ENCODE assay signal across 16 cellular contexts in the genomic region with DNA sequence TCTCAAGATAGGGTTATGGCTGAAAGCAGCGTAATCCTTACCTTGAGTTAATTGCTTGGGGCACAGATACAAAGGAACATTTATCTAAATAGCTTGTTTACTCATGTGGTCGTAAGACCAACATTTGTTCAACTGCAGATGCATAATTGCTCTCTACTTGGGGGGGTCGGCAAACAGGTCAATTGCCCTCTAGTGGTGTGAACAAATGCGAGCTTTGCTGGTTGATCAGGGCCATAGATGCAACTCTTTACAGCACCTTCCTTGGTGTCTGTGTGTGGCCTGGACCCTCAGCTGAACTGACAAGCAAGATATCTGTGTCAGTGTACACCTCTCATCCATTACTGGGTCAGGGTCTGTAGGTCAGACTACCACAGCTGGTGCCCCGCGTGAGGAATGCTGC. TPM values are rescaled to one million over a fixed set of nuclear protein-coding genes. Genes with fewer than 3 reads are reported as not detected.
DNase-seq lines count a peak whose midpoint lies in the region; ATAC-seq, FAIRE-seq and TF ChIP-seq lines count a peak whose summit lies in the region.
"Had no signal": no experiment of that assay in that cellular context is flagged by ENCODE, and none has a peak within 500 bp of the region (broad histone marks: within the 10 kb centered on the region; RNA-seq: fewer than 3 reads in every experiment).

No MANE protein-coding gene starts in this region.

- H3K27me3 ChIP-seq in A673 (replicated peaks; ENCODE audit: insufficient read depth, low read depth, low read length, poor library complexity) (peaks cover 10% of the 10 kb centered on the region), Panc1 (ENCODE audit: control insufficient read depth, insufficient read depth, low read length) (peaks cover 9% of the 10 kb centered on the region)
- H3K27me3 ChIP-seq: uterus had no signal

- CTCF ChIA-PET in A673 (lab: Charles Lee), result interaction anchor here (0.5 kb wide), 2 partner anchors 25 to 662 kb away, joined by 3 to 6 read pairs; partner anchors contain the start of gene UQCC2
- CTCF ChIA-PET in Panc1 (lab: Charles Lee), result interaction anchor here (0.6 to 0.7 kb wide), 3 partner anchors 16 to 31 kb away, joined by 3 read pairs; no protein-coding TSS in a partner anchor

- H3K4me1 ChIP-seq in A673 (ENCODE audit: insufficient read depth, low read length, poor library complexity, severe bottlenecking) (no peaks in the 10 kb centered on the region), Panc1 (ENCODE audit: control insufficient read depth, insufficient read depth, low read length) (no peaks in the 10 kb centered on the region)
- H3K4me1 ChIP-seq: uterus had no signal

- H3K27ac ChIP-seq in A673 (ENCODE audit: low read depth, low read length, poor library complexity, severe bottlenecking) (no peak overlapping the region), Panc1 (ENCODE audit: low read length) (no peak overlapping the region)
- H3K27ac ChIP-seq: uterus had no signal

- intact Hi-C loops in A673 (cut with micrococcal nuclease; ENCODE audit: unreplicated experiment) (no loop called here), Panc1 (cut with micrococcal nuclease; ENCODE audit: unreplicated experiment) (no loop called here), head of caudate nucleus (cut with DNase I) (no loop called here)

- no TSS peak for BruUV-seq in A673 (replicated peaks; lab: Mats Ljungman, UMichigan)
- no TSS peak for BruUV-seq in Panc1 (replicated peaks; lab: Mats Ljungman, UMichigan)

- in situ Hi-C loops in Panc1 (cut with HindIII; ENCODE audit: low pct_unique_long_range_greater_than_20kb, low sequenced_read_pairs), result no loop called here

- peak; percentile 91 for FAIRE-seq in GM12891 (lab: Jason Lieb, UNC)

- H3K4me3 ChIP-seq in A673 (ENCODE audit: low read depth, low read length, poor library complexity, severe bottlenecking), result no peak overlapping the region
- no peak overlapping the region for H3K4me3 ChIP-seq in Panc1 (ENCODE audit: low read depth in 2 of 2, low read length in 2 of 2)
- H3K4me3 ChIP-seq in fibroblast of villous mesenchyme (ENCODE audit: low read depth, low read length), result no peak overlapping the region
- H3K4me3 ChIP-seq: uterus had no signal

- peak; percentile 40 for TF ChIP-seq CTCF in A673 (conservative IDR thresholded peaks at IDR 0.05; ENCODE audit: low read depth, low read length)
- TF ChIP-seq CTCF in Panc1 (IDR thresholded peaks at IDR 0.05), result peak; percentile 37
- peak; percentile 24 for TF ChIP-seq CTCF in fibroblast of villous mesenchyme (IDR thresholded peaks at IDR 0.05; ENCODE audit: insufficient read depth, low read depth, low read length)

- no peaks in the 10 kb centered on the region for H3K9me3 ChIP-seq in A673 (ENCODE audit: low read depth, low read length, poor library complexity, severe bottlenecking)
- H3K9me3 ChIP-seq in Panc1 (ENCODE audit: control insufficient read depth, insufficient read depth, low read depth, low read length), result no peaks in the 10 kb centered on the region
- H3K9me3 ChIP-seq: uterus had no signal

- H3K36me3 ChIP-seq in A673 (ENCODE audit: insufficient read depth, low read length, poor library complexity, severe bottlenecking) (no peaks in the 10 kb centered on the region), Panc1 (ENCODE audit: control insufficient read depth, insufficient read depth, low read length) (no peaks in the 10 kb centered on the region)
- H3K36me3 ChIP-seq: uterus had no signal

- no peak for DNase-seq in A673 (ENCODE audit: low spot score)
- no peak for DNase-seq in GM12891 (ENCODE audit: insufficient read length, low spot score)
- no peak for DNase-seq in Panc1 (ENCODE audit: low read depth, low spot score)
- DNase-seq in fibroblast of villous mesenchyme (ENCODE audit: low read depth), result no peak
- no peak for DNase-seq in head of caudate nucleus
- DNase-seq in stimulated activated CD4-positive, alpha-beta T cell treated with anti-CD3 and anti-CD28 coated beads, Interleukin-12 subunit alpha, Interleukin-12 subunit beta, amount 100 ng/mL, for 4 hours, result no peak
- DNase-seq: islet precursor cell, NCI-H1436, NCI-H69, SIG-M5, uterus had no signal

- POLR2A ChIA-PET in A673 (lab: Charles Lee; ENCODE audit: low non-redundant PET), result no interaction called here
- POLR2A ChIA-PET in Panc1 (lab: Charles Lee), result no interaction called here

- TF ChIP-seq POLR2A in GM12891 (IDR thresholded peaks at IDR 0.05; ENCODE audit: low read depth, low read length), result no peak

- ATAC-seq in Panc1 (no peak), HG03521 (IDR thresholded peaks at IDR 0.05; ENCODE audit: unreplicated experiment) (no peak), GM19397 (IDR thresholded peaks at IDR 0.05; ENCODE audit: unreplicated experiment) (no peak)

TF ChIP-seq in GM12891, 5 proteins besides CTCF, POLR2A, EP300 and RAD21:
- TF ChIP-seq SPI1 (IDR thresholded peaks at IDR 0.05; ENCODE audit: low read depth, low read length) (no peak), TAF1 (IDR thresholded peaks at IDR 0.05; ENCODE audit: low read depth, low read length) (no peak), POLR2AphosphoS5 (IDR thresholded peaks at IDR 0.05; ENCODE audit: low read depth, low read length) (no peak), POU2F2 (IDR thresholded peaks at IDR 0.05; ENCODE audit: low read depth, low read length) (no peak), PAX5 (IDR thresholded peaks at IDR 0.05; ENCODE audit: insufficient read depth, low read length, severe bottlenecking) (no peak)
TF ChIP-seq in GM12891: peak in this region for 0.

RNA-seq across cellular contexts. Expression of gene HLA-DPA1, which starts 24.1 kb away (rescaled TPM):
- total RNA-seq in A673 (2021) (0.35 and 0.43 TPM in 2 replicates), Panc1 (2021; ENCODE audit: unreplicated experiment) (0.69 TPM), fibroblast of villous mesenchyme (0.43 and 0.97 TPM in 2 replicates)
- 1,963 TPM for polyA plus RNA-seq in GM12891 (2012; ENCODE audit: low read depth, missing spikeins)
- not detected for polyA plus RNA-seq in Panc1 (2012; ENCODE audit: insufficient read length)

RNA-seq across cellular contexts. Expression of gene HLA-DPB1, which starts 26.5 kb away (rescaled TPM):
- total RNA-seq in A673 (2021) (2.3 and 2.7 TPM in 2 replicates), Panc1 (2021; ENCODE audit: unreplicated experiment) (0.64 TPM), fibroblast of villous mesenchyme (5.5 and 9.1 TPM in 2 replicates)
- polyA plus RNA-seq in GM12891 (2012; ENCODE audit: low read depth, missing spikeins), result 654 TPM
- not detected for polyA plus RNA-seq in Panc1 (2012; ENCODE audit: insufficient read length)

RNA-seq across cellular contexts. Expression of gene HLA-DOA, which starts 39.9 kb away (rescaled TPM):
- total RNA-seq in A673 (2021) (0.46 and 0.58 TPM in 2 replicates), Panc1 (2021; ENCODE audit: unreplicated experiment) (0.08 TPM), fibroblast of villous mesenchyme (not detected in 2 replicates)
- 110 TPM for polyA plus RNA-seq in GM12891 (2012; ENCODE audit: low read depth, missing spikeins)
- polyA plus RNA-seq in Panc1 (2012; ENCODE audit: insufficient read length), result not detected
- total RNA-seq: chondrocyte, fibroblast of lung, pulmonary artery endothelial cell had no signal
- polyA plus RNA-seq: fibroblast of lung had no signal
